ENCODE assay signal across 26 cellular contexts in the genomic region with DNA sequence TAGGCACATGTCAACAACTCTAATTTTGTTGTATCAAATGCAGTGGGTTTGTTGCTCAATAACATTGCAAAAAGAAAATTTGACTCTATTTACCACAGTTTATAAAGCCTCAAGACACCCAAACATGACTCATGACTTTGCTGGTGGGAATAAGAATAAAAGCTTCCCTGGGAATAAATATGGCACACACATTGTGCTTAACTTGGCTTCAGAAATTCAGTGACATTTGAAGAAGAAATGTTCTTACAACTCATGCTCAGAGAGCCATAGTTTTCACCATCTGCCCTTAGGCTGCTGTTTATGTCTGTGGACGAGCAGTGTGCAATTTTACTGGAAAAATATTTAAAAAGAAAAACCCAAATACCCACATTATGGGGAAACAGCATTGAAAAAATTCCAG.
"Had no signal": no experiment of that assay in that cellular context is flagged by ENCODE, and none has a peak within 500 bp of the region (broad histone marks: within the 10 kb centered on the region; RNA-seq: fewer than 3 reads in every experiment).

No MANE protein-coding gene starts in this region.

- H3K36me3 ChIP-seq: lower lobe of right lung, neural progenitor cell, thyroid gland, upper lobe of left lung, WERI-Rb-1 had no signal

- H3K9me3 ChIP-seq: lower lobe of right lung, thyroid gland, upper lobe of left lung had no signal

- DNase-seq: activated CD4-positive, alpha-beta memory T cell treated with anti-CD3 and anti-CD28 coated beads for 36 hours; activated CD4-positive, alpha-beta T cell treated with anti-CD3 and anti-CD28 coated beads for 48 hours; activated CD8-positive, alpha-beta memory T cell treated with anti-CD3 and anti-CD28 coated beads, Interleukin-2, amount 50 U/mL, for 4 hours; activated effector memory CD4-positive, alpha-beta T cell treated with anti-CD3 and anti-CD28 coated beads, Interleukin-2, amount 50 U/mL, for 16 hours; activated naive CD4-positive, alpha-beta T cell treated with anti-CD3 and anti-CD28 coated beads for 36 hours; activated naive CD8-positive, alpha-beta T cell treated with anti-CD3 and anti-CD28 coated beads for 36 hours; activated T-cell treated with anti-CD3 and anti-CD28 coated beads, Interleukin-2, amount 50 U/mL, for 1 hour; caudate nucleus; cortex of kidney; effector memory CD8-positive, alpha-beta T cell; head of caudate nucleus; hippocampal formation; immature natural killer cell; kidney; lower lobe of right lung; mesenchymal stem cell; naive thymus-derived CD8-positive, alpha-beta T cell; occipital lobe; right cardiac atrium; stimulated activated CD4-positive, alpha-beta T cell treated with anti-CD3 and anti-CD28 coated beads, Interleukin-2, amount 100 ng/mL, for 48 hours; thyroid gland; upper lobe of left lung; WERI-Rb-1 had no signal

- H3K27ac ChIP-seq: lower lobe of right lung, neural progenitor cell, parathyroid adenoma, thyroid gland, upper lobe of left lung, WERI-Rb-1 had no signal

- H3K4me3 ChIP-seq: lower lobe of right lung, neural progenitor cell, thyroid gland, upper lobe of left lung had no signal

- H3K27me3 ChIP-seq: neural progenitor cell, thyroid gland, upper lobe of left lung had no signal

- ATAC-seq: activated CD4-positive, CD25-positive, alpha-beta regulatory T cell treated with anti-CD3 and anti-CD28 coated beads, Interleukin-2, amount 50 U/mL, for 24 hours; effector memory CD8-positive, alpha-beta T cell; lower lobe of right lung; naive thymus-derived CD8-positive, alpha-beta T cell; right cardiac atrium had no signal

- H3K9ac ChIP-seq: neural progenitor cell, parathyroid adenoma had no signal

- H3K4me1 ChIP-seq: lower lobe of right lung, neural progenitor cell, parathyroid adenoma, thyroid gland, upper lobe of left lung had no signal
